8 cellular contexts compared by ENCODE assay signal in the genomic region with DNA sequence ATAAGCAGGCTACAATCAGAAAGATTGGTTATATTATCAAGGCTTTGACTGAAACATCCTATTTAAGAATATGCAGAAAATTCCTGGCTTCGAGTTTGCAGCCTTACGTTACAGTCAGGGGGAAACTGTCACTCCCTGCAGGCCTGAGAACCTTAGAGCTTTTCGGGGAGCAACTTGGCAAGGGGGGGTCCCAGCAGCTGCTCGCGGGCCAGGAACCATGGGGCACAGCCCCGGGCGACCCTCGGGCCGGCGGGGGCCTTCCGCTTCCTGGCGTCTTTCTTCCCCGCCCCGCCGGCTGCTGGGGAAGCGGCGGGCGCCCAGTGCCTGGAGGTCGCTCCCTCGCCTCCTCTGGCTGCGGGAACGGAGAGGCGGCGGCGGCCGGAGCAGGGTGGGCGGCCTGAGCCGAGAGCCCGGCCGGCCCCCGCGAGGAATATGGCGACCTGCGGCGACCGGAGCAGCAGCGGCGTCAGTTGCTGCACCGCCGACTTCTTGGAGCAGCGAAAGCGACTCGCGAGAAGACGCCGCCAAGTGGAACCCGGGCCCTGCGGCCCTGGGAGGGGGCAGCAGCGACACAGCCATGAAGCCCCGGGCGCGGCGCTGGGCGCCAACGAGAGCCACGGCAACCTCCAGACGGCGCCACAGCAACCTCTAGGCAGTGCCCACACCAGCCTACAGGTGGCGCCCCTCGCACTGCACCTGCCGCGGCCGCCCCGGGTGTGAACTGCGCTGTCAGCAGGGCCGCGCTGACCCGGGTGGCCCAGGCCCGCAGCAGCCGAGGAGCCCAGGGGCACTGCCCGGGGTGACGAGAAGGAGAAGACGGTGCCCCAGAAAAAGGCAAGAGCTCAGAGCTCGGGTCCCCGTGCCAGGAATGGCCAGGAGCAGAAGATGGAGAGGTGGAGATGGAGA. TPM values are rescaled to one million over a fixed set of nuclear protein-coding genes. Genes with fewer than 3 reads are reported as not detected.
A peak's percentile ranks its signal among the peaks of the same experiment; 100 is the strongest.
DNase-seq lines count a peak whose midpoint lies in the region; ATAC-seq and TF ChIP-seq lines count a peak whose summit lies in the region.
"Not testable (repeated sequence)": the region's sequence is repeated elsewhere in the genome, so short reads cannot be mapped to it uniquely, and the experiment has no call there.

No MANE protein-coding gene starts in this region.

- intact Hi-C loops in CD4-positive, alpha-beta T cell (cut with DNase I, micrococcal nuclease); left cardiac atrium (cut with DNase I); sciatic nerve (cut with DNase I): not testable (repeated sequence)

- CTCF ChIA-PET in CD4-positive, alpha-beta T cell (lab: Charles Lee): not testable (repeated sequence)

- H3K27me3 ChIP-seq in CD4-positive, alpha-beta T cell (ENCODE audit: control insufficient read depth, insufficient read depth, low read length): not testable (repeated sequence)

- H3K27ac Mint-ChIP-seq in CD4-positive, alpha-beta T cell: not testable (repeated sequence)

- not testable (repeated sequence) for H3K9me3 ChIP-seq in CD4-positive, alpha-beta T cell (ENCODE audit: control insufficient read depth, low read length)

- POLR2A ChIA-PET in CD4-positive, alpha-beta T cell (lab: Charles Lee): not testable (repeated sequence)

- not testable (repeated sequence) for H3K4me3 Mint-ChIP-seq in CD4-positive, alpha-beta T cell

- H3K36me3 Mint-ChIP-seq in CD4-positive, alpha-beta T cell (ENCODE audit: low read depth): not testable (repeated sequence)

- not testable (repeated sequence) for H3K27me3 Mint-ChIP-seq in CD4-positive, alpha-beta T cell

- H3K9me3 Mint-ChIP-seq in CD4-positive, alpha-beta T cell: not testable (repeated sequence)

- DNase-seq in CD4-positive, alpha-beta T cell: peak in 4 of 10 experiments; percentile 1 to 35 (median 4)
- DNase-seq in LNCaP clone FGC (ENCODE audit: low read depth); left cardiac atrium; sciatic nerve (ENCODE audit: low spot score): not testable (repeated sequence)
- DNase-seq in activated T-cell treated with anti-CD3 and anti-CD28 coated beads, Interleukin-2, amount 50 U/mL, for 48 hours: peak; percentile 38 to 52

- TF ChIP-seq CTCF in CD4-positive, alpha-beta T cell (IDR thresholded peaks at IDR 0.05): peak; percentile 24
- TF ChIP-seq CTCF in LNCaP clone FGC (IDR thresholded peaks at IDR 0.05; ENCODE audit: control insufficient read depth, extremely low read depth, insufficient read depth): 0 out of 2 replicates have a peak, but pooled peaks have one; percentile 20

- H3K27ac ChIP-seq in CD4-positive, alpha-beta T cell (ENCODE audit: low read depth, low read length): not testable (repeated sequence)

- not testable (repeated sequence) for H3K4me3 ChIP-seq in LNCaP clone FGC (ENCODE audit: low read depth, low read length)

- not testable (repeated sequence) for H3K4me1 Mint-ChIP-seq in CD4-positive, alpha-beta T cell (ENCODE audit: low read depth)

- peak; percentile 99 for ATAC-seq in CD4-positive, alpha-beta T cell (ENCODE audit: poor library complexity)
- ATAC-seq in GM19035 (IDR thresholded peaks at IDR 0.05; ENCODE audit: unreplicated experiment) (peak; percentile 85), GM21723 (IDR thresholded peaks at IDR 0.05; ENCODE audit: unreplicated experiment) (peak; percentile 93), HG03039 (IDR thresholded peaks at IDR 0.05; ENCODE audit: unreplicated experiment) (peak; percentile 84), left cardiac atrium (peak; percentile 98), sciatic nerve (peak; percentile 91)

RNA-seq across cellular contexts. Expression of a gene that starts 1.2 kb away (rescaled TPM):
- total RNA-seq in CD4-positive, alpha-beta T cell: 1 to 10 TPM; 2.3 to 2.4 TPM
- total RNA-seq in left cardiac atrium (1 to 10 TPM in 1 of 2 donors, under 1 TPM in 1; 0.56 to 1.4 TPM), sciatic nerve (8.5 TPM)

RNA-seq across cellular contexts. Expression of a gene that starts 39.1 kb away (rescaled TPM):
- 10 to 100 TPM; 42.7 to 57.8 TPM for total RNA-seq in CD4-positive, alpha-beta T cell
- total RNA-seq in left cardiac atrium (10 to 100 TPM; 17.2 to 32.4 TPM), sciatic nerve (49.8 TPM)
